In the genomic region with DNA sequence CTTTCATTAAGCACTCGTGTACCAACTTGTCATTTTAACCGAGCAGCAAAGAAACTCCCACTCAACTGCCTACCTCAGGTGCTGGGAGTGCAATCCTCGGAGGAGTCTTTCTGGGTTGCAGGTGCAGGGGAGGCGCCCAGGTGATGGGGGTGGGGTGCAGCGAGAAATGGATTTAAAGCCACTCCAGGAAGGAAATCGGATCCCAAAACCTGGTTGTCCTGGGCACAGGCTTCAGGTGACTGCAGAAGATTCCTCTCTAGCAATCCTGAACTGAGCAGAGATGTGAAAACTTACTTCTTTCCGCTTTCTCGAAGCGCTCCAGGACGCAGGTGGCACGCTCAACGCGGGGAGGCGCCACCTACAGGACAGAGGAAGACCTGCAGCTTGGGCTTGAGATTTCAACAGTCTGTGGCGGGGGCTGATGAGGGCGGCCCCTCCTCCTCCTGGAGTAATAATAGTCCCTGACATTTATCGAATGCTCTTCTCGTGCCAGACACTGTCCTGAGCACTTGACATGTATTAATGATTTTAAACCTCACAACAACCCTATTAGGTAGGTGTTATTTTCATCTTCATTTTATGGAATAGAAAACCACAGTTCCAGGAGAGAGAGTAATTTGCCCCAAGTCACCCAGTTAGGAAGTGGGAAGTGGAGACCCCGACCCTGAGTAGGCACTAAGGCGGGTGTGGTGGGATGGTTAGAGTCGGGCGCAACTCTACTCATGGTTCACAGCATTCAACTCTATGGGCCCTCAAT, we compare ENCODE assay signal across 8 cellular contexts. TPM values are rescaled to one million over a fixed set of nuclear protein-coding genes. Genes with fewer than 3 reads are reported as not detected.
DNase-seq lines count a peak whose midpoint lies in the region; ATAC-seq and TF ChIP-seq lines count a peak whose summit lies in the region.

No MANE protein-coding gene starts in this region.

- H2BK120ac ChIP-seq in neuronal stem cell (ENCODE audit: low read depth, low read length), result no peak overlapping the region

- no TSS peak for BruUV-seq in PC-3 (replicated peaks; lab: Mats Ljungman, UMichigan)

- peak; percentile 99 for TF ChIP-seq CTCF in GM10266 (IDR thresholded peaks at IDR 0.05; ENCODE audit: control insufficient read depth, insufficient read depth, low read depth, missing control alignments)
- TF ChIP-seq CTCF in PC-3 (conservative IDR thresholded peaks at IDR 0.05; ENCODE audit: low read depth, low read length), result peak; percentile 100
- peak; percentile 12 to 92 (median 75) for TF ChIP-seq CTCF in testis (IDR thresholded peaks at IDR 0.05)

- peak; percentile 95 for ATAC-seq in PC-3
- no peak for ATAC-seq in GM21529 (IDR thresholded peaks at IDR 0.05; ENCODE audit: unreplicated experiment)

- H3K14ac ChIP-seq in neuronal stem cell (ENCODE audit: low read length), result no peak overlapping the region

- H3K4me3 ChIP-seq in PC-3 (ENCODE audit: low read length) (peak overlapping the region; percentile 55), neuronal stem cell (ENCODE audit: low read length in 2 of 2) (no peak overlapping the region), testis (no peak overlapping the region)

- H4K91ac ChIP-seq in neuronal stem cell (ENCODE audit: low read depth, low read length, poor library complexity), result no peak overlapping the region

- no peak overlapping the region for H3K4ac ChIP-seq in neuronal stem cell (ENCODE audit: low read length)

- no peaks in the 10 kb centered on the region for H3K36me3 ChIP-seq in PC-3 (ENCODE audit: low read depth, low read length)
- no peaks in the 10 kb centered on the region for H3K36me3 ChIP-seq in neuronal stem cell (replicated peaks in 1 of 2; ENCODE audit: control insufficient read depth in 2 of 2, insufficient read depth in 2 of 2, low read length in 2 of 2)
- H3K36me3 ChIP-seq in testis (ENCODE audit: low read depth, missing control alignments), result no peaks in the 10 kb centered on the region

- intact Hi-C loops in PC-3 (cut with micrococcal nuclease) (loop anchor here (1.0 to 2.0 kb wide), 2 partner anchors 36 to 105 kb away; no protein-coding TSS in a partner anchor), testis (cut with DNase I; ENCODE audit: low total_unique reads) (no loop called here)

- H3K18ac ChIP-seq in neuronal stem cell (ENCODE audit: low read length), result peak overlapping the region; percentile 15

- no peaks in the 10 kb centered on the region for H4K20me1 ChIP-seq in PC-3 (ENCODE audit: low read length)

- H2AK5ac ChIP-seq in neuronal stem cell (ENCODE audit: low read depth, low read length), result no peak overlapping the region

- DNase-seq in GM10266 (ENCODE audit: extremely low spot score) (peak; percentile 58), HUDEP-2 (lab: John Stamatoyannopoulos, UW; ENCODE audit: unreplicated experiment in 76 of 76) (peak in 48 of 76 experiments; percentile 5 to 64 (median 29)), PC-3 (peak; percentile 87), fibroblast of peridontal ligament (ENCODE audit: extremely low read depth) (peak; percentile 12), neuronal stem cell (ENCODE audit: low spot score) (peak; percentile 60), testis (peak; percentile 71)
- DNase-seq in activated T-cell treated with anti-CD3 and anti-CD28 coated beads, Interleukin-2, amount 50 U/mL, for 1 hour, result peak; percentile 76

- H3K27me3 ChIP-seq in PC-3 (ENCODE audit: low read length) (no peaks in the 10 kb centered on the region), neuronal stem cell (ENCODE audit: control insufficient read depth in 3 of 3, insufficient read depth in 3 of 3, low read depth in 1 of 3, low read length in 3 of 3) (peaks cover 0 to 14% (median 9%) of the 10 kb centered on the region in 3 experiments), testis (no peaks in the 10 kb centered on the region)

- peak overlapping the region; percentile 81 for H2AFZ ChIP-seq in PC-3 (ENCODE audit: low read length)
- H2AFZ ChIP-seq in neuronal stem cell (ENCODE audit: low read length), result peak overlapping the region; percentile 68

- H3K79me1 ChIP-seq in neuronal stem cell (ENCODE audit: low read depth, low read length), result no peaks in the 10 kb centered on the region

- POLR2A ChIA-PET in PC-3 (lab: Charles Lee; ENCODE audit: unreplicated experiment), result no interaction called here

- no peak for TF ChIP-seq POLR2A in testis (IDR thresholded peaks at IDR 0.05)

- H3K4me2 ChIP-seq in PC-3 (ENCODE audit: low read length) (peak overlapping the region; percentile 82), neuronal stem cell (ENCODE audit: insufficient read depth, low read length, poor library complexity, severe bottlenecking) (peak overlapping the region; percentile 62)

- H2BK5ac ChIP-seq in neuronal stem cell (ENCODE audit: low read length), result no peak overlapping the region

- H2BK12ac ChIP-seq in neuronal stem cell (ENCODE audit: low read length), result no peak overlapping the region

- H3K27ac ChIP-seq in PC-3 (ENCODE audit: low read length) (no peak overlapping the region), neuronal stem cell (replicated peaks; ENCODE audit: low read length) (no peak overlapping the region), testis (no peak overlapping the region)

- no peaks in the 10 kb centered on the region for H3K79me2 ChIP-seq in PC-3 (ENCODE audit: low read length)

- WGBS in neuronal stem cell (ENCODE audit: extremely low coverage in 2 of 2, insufficient read length in 2 of 2, insufficient replicate concordance in 1 of 2), 2 donors, result no CpG with 5 or more reads among the region's 22 CpGs
- WGBS in testis, 2 donors, result 9 to 10% methylated on average over 14 to 22 of the region's 22 CpGs

- no peak overlapping the region for H2BK15ac ChIP-seq in neuronal stem cell (ENCODE audit: low read length)

- H3F3A ChIP-seq in PC-3 (ENCODE audit: low read length, unreplicated experiment), result no peaks in the 10 kb centered on the region

- no peak overlapping the region for H3K9ac ChIP-seq in PC-3 (ENCODE audit: low read length)
- H3K9ac ChIP-seq in neuronal stem cell (ENCODE audit: low read depth, low read length, poor library complexity), result no peak overlapping the region

- H3K4me1 ChIP-seq in PC-3 (ENCODE audit: insufficient read depth, low read length), result peaks cover 9% of the 10 kb centered on the region
- H3K4me1 ChIP-seq in neuronal stem cell (ENCODE audit: control insufficient read depth in 2 of 2, insufficient read depth in 1 of 2, low read depth in 1 of 2, low read length in 2 of 2), result peaks cover 0 to 7% of the 10 kb centered on the region in 2 donors
- no peaks in the 10 kb centered on the region for H3K4me1 ChIP-seq in testis

- H3K9me3 ChIP-seq in PC-3 (ENCODE audit: low read length), result no peaks in the 10 kb centered on the region
- peaks cover 0 to 2% of the 10 kb centered on the region in 2 donors for H3K9me3 ChIP-seq in neuronal stem cell (replicated peaks in 1 of 2; ENCODE audit: control insufficient read depth in 2 of 2, insufficient read depth in 1 of 2, low read depth in 1 of 2, low read length in 2 of 2)
- H3K9me3 ChIP-seq in testis, result no peaks in the 10 kb centered on the region

- no peak overlapping the region for H3K23ac ChIP-seq in neuronal stem cell (ENCODE audit: low read depth, low read length, poor library complexity)

- no peak overlapping the region for H4K8ac ChIP-seq in neuronal stem cell (ENCODE audit: low read depth, low read length)

- no peaks in the 10 kb centered on the region for H3K9me2 ChIP-seq in PC-3 (replicated peaks; ENCODE audit: low read length)

- CTCF ChIA-PET in PC-3 (lab: Charles Lee), result interaction anchor here (0.5 to 1.0 kb wide), 4 partner anchors 11 to 130 kb away, joined by 3 to 6 read pairs (median 3); no protein-coding TSS in a partner anchor

RNA-seq across cellular contexts. Expression of gene SKAP1, which starts 27.2 kb away (rescaled TPM):
- total RNA-seq in PC-3 (2014; rRNA removed), result not detected in 2 replicates
- polyA plus RNA-seq in neuronal stem cell (2013, experiment 1 of 2), result 0.08 TPM
- polyA plus RNA-seq in neuronal stem cell (2013, experiment 2 of 2), result 0.15 TPM
- total RNA-seq in testis, result 10 to 100 TPM in 1 of 2 donors, 1 to 10 TPM in 1; 9.0 to 16.9 TPM
- polyA plus RNA-seq in testis (ENCODE audit: insufficient read depth, low read depth, low replicate concordance), result 34.1 TPM

Comparison
In these comparisons a context has a peak if more than half of its experiments do, and no peak if none do; other contexts are left out.
1. DNase-seq: peak in every context shown above with its lines; median percentile 87 in PC-3; 76 in activated T-cell treated with anti-CD3 and anti-CD28 coated beads, Interleukin-2, amount 50 U/mL, for 1 hour; 71 in testis; 60 in neuronal stem cell; 58 in GM10266; 29 in HUDEP-2; 12 in fibroblast of peridontal ligament.